Comparison of ENCODE assay signal across 1 cellular context in the genomic region with DNA sequence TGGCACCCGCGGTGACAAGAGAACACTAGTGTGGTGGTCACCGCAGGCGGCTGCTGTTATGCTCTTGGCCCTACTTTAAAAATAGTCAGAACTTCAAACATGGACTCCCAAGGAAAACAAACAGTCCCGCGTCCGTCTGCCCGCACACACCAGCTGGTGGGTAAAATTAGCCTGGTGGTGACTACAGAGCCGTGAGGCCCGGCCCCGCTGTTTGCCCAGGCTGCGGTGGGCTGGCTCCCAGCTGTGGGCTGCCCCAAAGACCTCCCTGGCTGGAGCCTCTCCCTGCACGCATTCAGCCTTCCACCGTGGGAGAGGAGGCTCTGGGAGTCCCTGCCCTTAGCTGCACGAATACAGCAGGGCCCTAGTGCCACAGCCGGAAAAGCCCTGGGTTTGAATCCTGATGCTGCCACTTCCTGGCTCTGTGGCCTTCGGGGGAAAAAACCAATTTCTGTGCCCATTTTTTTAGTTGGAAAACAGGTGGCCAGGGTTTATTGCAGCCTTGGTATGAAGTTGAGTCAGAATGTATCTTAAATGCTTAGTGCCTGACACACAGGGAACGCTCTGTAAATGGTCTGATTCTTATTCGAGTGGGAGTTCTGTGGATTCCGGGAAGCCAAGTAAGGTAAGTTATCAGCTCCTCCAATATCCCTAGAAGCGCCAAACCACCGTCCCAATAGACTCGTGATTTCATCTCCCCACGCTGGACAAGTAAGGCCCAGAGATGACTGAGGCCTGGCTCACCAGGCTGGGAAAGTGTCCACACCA.
TF ChIP-seq lines count a peak whose summit lies in the region.

No MANE protein-coding gene starts in this region.

TF ChIP-seq in WTC11, 78 proteins besides CTCF, POLR2A, EP300 and RAD21 (continued from another document):
- TF ChIP-seq ELF4 (CRISPR knock-in tag; IDR thresholded peaks at IDR 0.05; ENCODE audit: low read depth), result no peak
- TF ChIP-seq GABPB1 (CRISPR knock-in tag; IDR thresholded peaks at IDR 0.05), result no peak
- TF ChIP-seq, protein P1, sequence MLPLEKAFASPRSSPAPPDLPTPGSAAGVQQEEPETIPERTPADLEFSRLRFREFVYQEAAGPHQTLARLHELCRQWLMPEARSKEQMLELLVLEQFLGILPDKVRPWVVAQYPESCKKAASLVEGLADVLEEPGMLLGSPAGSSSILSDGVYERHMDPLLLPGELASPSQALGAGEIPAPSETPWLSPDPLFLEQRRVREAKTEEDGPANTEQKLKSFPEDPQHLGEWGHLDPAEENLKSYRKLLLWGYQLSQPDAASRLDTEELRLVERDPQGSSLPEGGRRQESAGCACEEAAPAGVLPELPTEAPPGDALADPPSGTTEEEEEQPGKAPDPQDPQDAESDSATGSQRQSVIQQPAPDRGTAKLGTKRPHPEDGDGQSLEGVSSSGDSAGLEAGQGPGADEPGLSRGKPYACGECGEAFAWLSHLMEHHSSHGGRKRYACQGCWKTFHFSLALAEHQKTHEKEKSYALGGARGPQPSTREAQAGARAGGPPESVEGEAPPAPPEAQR (CRISPR knock-in tag; IDR thresholded peaks at IDR 0.05), result no peak
